ENCODE assay signal across 28 cellular contexts in the genomic region with DNA sequence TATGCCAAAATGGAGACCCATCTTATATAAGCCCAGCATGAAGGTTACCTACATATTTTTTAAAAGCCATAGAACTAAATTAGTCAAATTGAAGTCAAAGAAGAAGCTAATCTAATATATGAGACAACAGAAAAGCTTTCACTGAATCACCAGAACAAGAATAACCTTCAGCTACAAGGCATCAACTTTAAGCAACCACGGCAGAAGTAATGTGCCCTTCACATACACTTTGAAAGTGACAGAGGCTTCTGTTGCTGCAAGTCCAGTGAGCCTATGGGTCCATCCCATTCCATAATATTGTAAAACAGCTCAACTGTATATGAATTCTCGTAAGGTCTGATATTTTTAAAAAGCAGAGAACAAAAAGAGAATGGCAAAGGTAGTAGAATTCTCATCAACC. TPM values are rescaled to one million over a fixed set of nuclear protein-coding genes. Genes with fewer than 3 reads are reported as not detected.
"Had no signal": no experiment of that assay in that cellular context is flagged by ENCODE, and none has a peak within 500 bp of the region (broad histone marks: within the 10 kb centered on the region; RNA-seq: fewer than 3 reads in every experiment).

No MANE protein-coding gene starts in this region.

- H3K27ac ChIP-seq: esophagus muscularis mucosa, foreskin keratinocyte, skin epidermis, spleen, thoracic aorta, transverse colon, upper lobe of right lung, uterus had no signal

- H3K4me1 ChIP-seq: foreskin keratinocyte, spleen, transverse colon, upper lobe of right lung, uterus had no signal

- ATAC-seq: foreskin keratinocyte; mucosa of descending colon; naive thymus-derived CD8-positive, alpha-beta T cell; sciatic nerve; stimulated activated memory B cell treated with anti-CD40 and anti-IgM and Interleukin-4, amounts not matched to agents 10 μg/mL and 1 μg/mL and 100 μg/mL, for 72 hours; stimulated activated naive CD8-positive, alpha-beta T cell treated with anti-CD3 and anti-CD28 coated beads, Interleukin-15, Interleukin-2, amounts not matched to agents 100 U/mL and 50 U/mL, for 24 hours; upper lobe of right lung had no signal

- H3K4me3 ChIP-seq: esophagus muscularis mucosa, mucosa of descending colon, skin epidermis, spleen, thoracic aorta, transverse colon, upper lobe of right lung, uterus had no signal

- DNase-seq: central memory CD4-positive, alpha-beta T cell; dermis blood vessel endothelial cell; effector memory CD4-positive, alpha-beta T cell; foreskin keratinocyte; glutamatergic neuron; mesenchymal stem cell; mucosa of descending colon; naive thymus-derived CD8-positive, alpha-beta T cell; nephron progenitor cell; nucleus accumbens; posterior cingulate gyrus; retina; spleen; stimulated activated CD4-positive, alpha-beta T cell treated with anti-CD3 and anti-CD28 coated beads, Interleukin-4, amount 100 ng/mL, for 4 hours; stimulated activated naive CD8-positive, alpha-beta T cell treated with anti-CD3 and anti-CD28 coated beads, Interleukin-15, Interleukin-2, amounts not matched to agents 100 U/mL and 50 U/mL, for 24 hours; substantia nigra; transverse colon; upper lobe of right lung; uterus had no signal

- H3K9me3 ChIP-seq: esophagus muscularis mucosa, mucosa of descending colon, spleen, thoracic aorta, transverse colon, upper lobe of right lung, uterus had no signal

- H3K27me3 ChIP-seq: esophagus muscularis mucosa, foreskin keratinocyte, spleen, upper lobe of right lung, uterus had no signal

- H3K36me3 ChIP-seq: esophagus muscularis mucosa, spleen, thoracic aorta, transverse colon, upper lobe of right lung, uterus had no signal

RNA-seq across cellular contexts. Expression of a gene that starts 36.5 kb away (rescaled TPM):
- total RNA-seq: endothelial cell of umbilical vein; fibroblast of lung; foreskin keratinocyte; lung microvascular endothelial cell; naive thymus-derived CD8-positive, alpha-beta T cell; pulmonary artery endothelial cell had no signal
- polyA plus RNA-seq: endothelial cell of umbilical vein; fibroblast of lung; foreskin keratinocyte; naive thymus-derived CD8-positive, alpha-beta T cell had no signal
